Comparison of ENCODE assay signal across 11 cellular contexts in the genomic region with DNA sequence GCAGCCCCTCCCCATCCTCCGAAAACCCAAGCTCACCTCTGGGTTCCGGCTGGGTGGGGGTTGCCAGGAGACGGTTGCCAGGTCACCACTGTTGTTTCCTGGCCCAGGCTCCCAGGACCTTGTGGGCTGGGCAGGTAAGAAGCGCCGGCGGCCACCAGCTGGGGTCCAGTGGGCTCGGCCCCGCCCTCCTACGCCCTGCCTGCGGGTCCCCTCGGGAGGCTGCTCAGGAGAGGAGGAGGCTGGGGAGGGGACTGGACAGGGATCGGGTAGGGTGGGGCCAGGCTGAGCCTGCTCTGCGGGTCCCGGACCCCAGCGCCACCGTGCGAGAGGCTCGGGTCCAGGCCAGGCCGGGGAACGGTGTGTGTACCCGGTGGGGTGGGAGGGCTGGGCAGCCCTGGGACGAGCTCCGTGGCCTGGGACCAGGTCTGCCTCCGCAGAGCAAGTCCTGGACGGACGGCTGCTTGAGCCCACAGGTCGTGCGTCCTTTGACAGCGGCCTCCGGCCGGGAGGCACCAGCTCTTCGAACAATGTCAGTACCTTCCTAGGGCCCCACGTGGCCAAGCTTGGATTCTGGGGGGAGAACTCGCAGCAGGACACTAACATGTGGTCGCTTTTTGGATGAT. TPM values are rescaled to one million over a fixed set of nuclear protein-coding genes. Genes with fewer than 3 reads are reported as not detected.
A peak's percentile ranks its signal among the peaks of the same experiment; 100 is the strongest.
DNase-seq lines count a peak whose midpoint lies in the region; ATAC-seq, FAIRE-seq and TF ChIP-seq lines count a peak whose summit lies in the region.
"Had no signal": no experiment of that assay in that cellular context is flagged by ENCODE, and none has a peak within 500 bp of the region (broad histone marks: within the 10 kb centered on the region; RNA-seq: fewer than 3 reads in every experiment).

Gene TTLL10, plus strand, starts transcription at position 88 of the 623 bp plus-strand sequence. CDS start 5,336 bp downstream, outside the sequence.

- H3K36me3 ChIP-seq in iPS-20b (ENCODE audit: insufficient read depth, low read depth, low read length) = no peaks in the 10 kb centered on the region
- H3K36me3 ChIP-seq: tibial artery had no signal

- no peak within 1 kb of the TSS for H3K27ac Mint-ChIP-seq in activated T-cell treated with anti-CD3 and anti-CD28 coated beads, Interleukin-2, amount 50 U/mL, for 72 hours

- TF ChIP-seq POLR2A in GM12891 (IDR thresholded peaks at IDR 0.05; ENCODE audit: low read depth, low read length) = no peak

- H3K27me3 Mint-ChIP-seq in activated T-cell treated with anti-CD3 and anti-CD28 coated beads, Interleukin-2, amount 50 U/mL, for 72 hours (ENCODE audit: low read depth) = peaks cover 14% of the 10 kb centered on the region

- ATAC-seq in activated T-cell treated with anti-CD3 and anti-CD28 coated beads, Interleukin-2, amount 50 U/mL, for 72 hours (replicated peaks in 1 of 2) = peak; percentile 20 to 68
- no peak for ATAC-seq in stimulated activated naive CD8-positive, alpha-beta T cell treated with anti-CD3 and anti-CD28 coated beads, Interleukin-15, Interleukin-2, amounts not matched to agents 100 U/mL and 50 U/mL, for 24 hours
- no peak for ATAC-seq in GM21390 (IDR thresholded peaks at IDR 0.05; ENCODE audit: unreplicated experiment)
- ATAC-seq: left lobe of liver had no signal

- H3K4me3 ChIP-seq in iPS-20b (ENCODE audit: low read length) = peak within 1 kb of the TSS; percentile 46; the same call in 1 of the 2 replicates
- H3K4me3 ChIP-seq: skin epidermis, tibial artery had no signal

- no peaks in the 10 kb centered on the region for H3K36me3 Mint-ChIP-seq in activated T-cell treated with anti-CD3 and anti-CD28 coated beads, Interleukin-2, amount 50 U/mL, for 72 hours (ENCODE audit: insufficient read depth in 2 of 2)

- peaks cover 17% of the 10 kb centered on the region for H3K27me3 ChIP-seq in iPS-20b (ENCODE audit: insufficient read depth, low read length)

- peaks cover 17% of the 10 kb centered on the region for H3K4me1 Mint-ChIP-seq in activated T-cell treated with anti-CD3 and anti-CD28 coated beads, Interleukin-2, amount 50 U/mL, for 72 hours (ENCODE audit: low read depth)

- no peaks in the 10 kb centered on the region for H3K9me3 Mint-ChIP-seq in activated T-cell treated with anti-CD3 and anti-CD28 coated beads, Interleukin-2, amount 50 U/mL, for 72 hours

- DNase-seq in activated T-cell treated with anti-CD3 and anti-CD28 coated beads for 1 hour (ENCODE audit: low read depth) = peak; percentile 42
- DNase-seq in activated T-cell treated with anti-CD3 and anti-CD28 coated beads, Interleukin-2, amount 50 U/mL, for 48 hours = no peak
- peak in 1 of 2 donors; percentile 38 for DNase-seq in activated T-cell treated with anti-CD3 and anti-CD28 coated beads, Interleukin-2, amount 50 U/mL, for 72 hours
- DNase-seq in stimulated activated naive CD8-positive, alpha-beta T cell treated with anti-CD3 and anti-CD28 coated beads, Interleukin-15, Interleukin-2, amounts not matched to agents 100 U/mL and 50 U/mL, for 24 hours = peak; percentile 29
- no peak for DNase-seq in GM12891 (ENCODE audit: insufficient read length, low spot score)
- DNase-seq in HCEC 1CT = no peak

- peaks cover 10% of the 10 kb centered on the region for H3K4me1 ChIP-seq in iPS-20b (ENCODE audit: insufficient read depth, low read length)

- no peak within 1 kb of the TSS for H3K9ac ChIP-seq in iPS-20b (ENCODE audit: low read depth, low read length)

- H3K4me3 Mint-ChIP-seq in activated T-cell treated with anti-CD3 and anti-CD28 coated beads, Interleukin-2, amount 50 U/mL, for 72 hours = peak within 1 kb of the TSS in 1 of 2 donors; percentile 31

- FAIRE-seq in GM12891 (lab: Jason Lieb, UNC) = no peak

- no peaks in the 10 kb centered on the region for H3K9me3 ChIP-seq in iPS-20b (ENCODE audit: insufficient read depth, low read depth, low read length)
- H3K9me3 ChIP-seq: tibial artery had no signal

- no peak within 1 kb of the TSS for H3K27ac ChIP-seq in iPS-20b (ENCODE audit: low read length)
- H3K27ac ChIP-seq: skin epidermis, tibial artery had no signal

TF ChIP-seq in GM12891, 5 proteins besides CTCF, POLR2A, EP300 and RAD21:
- TF ChIP-seq POU2F2 (IDR thresholded peaks at IDR 0.05; ENCODE audit: low read depth, low read length) (no peak), TAF1 (IDR thresholded peaks at IDR 0.05; ENCODE audit: low read depth, low read length) (no peak), PAX5 (IDR thresholded peaks at IDR 0.05; ENCODE audit: insufficient read depth, low read length, severe bottlenecking) (no peak), SPI1 (IDR thresholded peaks at IDR 0.05; ENCODE audit: low read depth, low read length) (no peak), POLR2AphosphoS5 (IDR thresholded peaks at IDR 0.05; ENCODE audit: low read depth, low read length) (no peak)
TF ChIP-seq in GM12891: peak in this region for 0.

RNA-seq across cellular contexts. Expression of gene TTLL10, which starts in this region (rescaled TPM):
- total RNA-seq in activated T-cell treated with anti-CD3 and anti-CD28 coated beads, Interleukin-2, amount 50 U/mL, for 72 hours = under 1 TPM in 1 of 2 donors, not detected in 1; 0.36 TPM
- polyA plus RNA-seq in GM12891 (2012; ENCODE audit: low read depth, missing spikeins) = not detected
- total RNA-seq: left lobe of liver had no signal

Comparison
In these comparisons a context has a peak if more than half of its experiments do, and no peak if none do; other contexts are left out.
1. DNase-seq: peak in activated T-cell treated with anti-CD3 and anti-CD28 coated beads for 1 hour (single experiment) and stimulated activated naive CD8-positive, alpha-beta T cell treated with anti-CD3 and anti-CD28 coated beads, Interleukin-15, Interleukin-2, amounts not matched to agents 100 U/mL and 50 U/mL, for 24 hours (single experiment); none in activated T-cell treated with anti-CD3 and anti-CD28 coated beads, Interleukin-2, amount 50 U/mL, for 48 hours (0 of 2), GM12891 (single experiment) and HCEC 1CT (single experiment).
2. Peak in ATAC-seq in activated T-cell treated with anti-CD3 and anti-CD28 coated beads, Interleukin-2, amount 50 U/mL, for 72 hours; RNA of the gene not detected or under 1 TPM.